ENCODE assay signal across 1 cellular context in genomic region chr19:13051581-13052165, GRCh38.
TF ChIP-seq lines count a peak whose summit lies in the region.

No MANE protein-coding gene starts in this region.

TF ChIP-seq in K562, 482 proteins besides CTCF, POLR2A, EP300 and RAD21 (continued from another document and continues in another):
- TF ChIP-seq, protein P1, sequence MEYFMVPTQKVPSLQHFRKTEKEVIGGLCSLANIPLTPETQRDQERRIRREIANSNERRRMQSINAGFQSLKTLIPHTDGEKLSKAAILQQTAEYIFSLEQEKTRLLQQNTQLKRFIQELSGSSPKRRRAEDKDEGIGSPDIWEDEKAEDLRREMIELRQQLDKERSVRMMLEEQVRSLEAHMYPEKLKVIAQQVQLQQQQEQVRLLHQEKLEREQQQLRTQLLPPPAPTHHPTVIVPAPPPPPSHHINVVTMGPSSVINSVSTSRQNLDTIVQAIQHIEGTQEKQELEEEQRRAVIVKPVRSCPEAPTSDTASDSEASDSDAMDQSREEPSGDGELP (CRISPR knock-in tag; IDR thresholded peaks at IDR 0.05; ENCODE audit: borderline replicate concordance) = peak; percentile 84
- TF ChIP-seq RERE (CRISPR knock-in tag; IDR thresholded peaks at IDR 0.05; ENCODE audit: borderline replicate concordance) (no peak), ZNF668 (CRISPR knock-in tag; IDR thresholded peaks at IDR 0.05) (no peak), SIX5 (IDR thresholded peaks at IDR 0.05; ENCODE audit: borderline replicate concordance in 1 of 2, insufficient read depth in 1 of 2, low read depth in 1 of 2, low read length in 2 of 2) (no peak), SLC30A9 (CRISPR knock-in tag; IDR thresholded peaks at IDR 0.05) (no peak), CBX3 (IDR thresholded peaks at IDR 0.05; ENCODE audit: borderline replicate concordance in 1 of 2, low read length in 2 of 2) (no peak), SNRNP70 (optimal IDR thresholded peaks at IDR 0.05; ENCODE audit: low read depth, low read length) (no peak), FUS (optimal IDR thresholded peaks at IDR 0.05; ENCODE audit: low read depth, low read length) (no peak), GABPA (tag; conservative IDR thresholded peaks at IDR 0.05; ENCODE audit: low read depth) (no peak), GTF2A2 (tag; IDR thresholded peaks at IDR 0.05) (no peak), ZNF253 (CRISPR knock-in tag; conservative IDR thresholded peaks at IDR 0.05) (no peak), TRIM24 (IDR thresholded peaks at IDR 0.05) (peak in 1 of 2 experiments; percentile 32; a peak in 1 of 4 replicates), HDAC1 (IDR thresholded peaks at IDR 0.05) (peak in 1 of 2 experiments; percentile 98; a peak in 2 of 4 replicates), PHTF2 (CRISPR knock-in tag; IDR thresholded peaks at IDR 0.05) (no peak), NFE2 (IDR thresholded peaks at IDR 0.05; ENCODE audit: low read depth) (no peak), MTA3 (IDR thresholded peaks at IDR 0.05; ENCODE audit: borderline replicate concordance) (peak; percentile 70; the same call in 1 of the 2 replicates), SMAD4 (CRISPR knock-in tag; conservative IDR thresholded peaks at IDR 0.05) (peak; percentile 89), MYC (IDR thresholded peaks at IDR 0.05; ENCODE audit: low read depth, low read length) (peak; percentile 88), MYC (CRISPR knock-in tag; IDR thresholded peaks at IDR 0.05; ENCODE audit: borderline replicate concordance, low read depth) (no peak), GATAD2A (IDR thresholded peaks at IDR 0.05) (no peak), NFIC (IDR thresholded peaks at IDR 0.05) (no peak), HDAC2 (IDR thresholded peaks at IDR 0.05) (peak; percentile 95), USF2 (CRISPR knock-in tag; IDR thresholded peaks at IDR 0.05) (peak; percentile 67), SPI1 (IDR thresholded peaks at IDR 0.05; ENCODE audit: borderline replicate concordance, low read depth, low read length) (no peak)
- TF ChIP-seq, protein P2, sequence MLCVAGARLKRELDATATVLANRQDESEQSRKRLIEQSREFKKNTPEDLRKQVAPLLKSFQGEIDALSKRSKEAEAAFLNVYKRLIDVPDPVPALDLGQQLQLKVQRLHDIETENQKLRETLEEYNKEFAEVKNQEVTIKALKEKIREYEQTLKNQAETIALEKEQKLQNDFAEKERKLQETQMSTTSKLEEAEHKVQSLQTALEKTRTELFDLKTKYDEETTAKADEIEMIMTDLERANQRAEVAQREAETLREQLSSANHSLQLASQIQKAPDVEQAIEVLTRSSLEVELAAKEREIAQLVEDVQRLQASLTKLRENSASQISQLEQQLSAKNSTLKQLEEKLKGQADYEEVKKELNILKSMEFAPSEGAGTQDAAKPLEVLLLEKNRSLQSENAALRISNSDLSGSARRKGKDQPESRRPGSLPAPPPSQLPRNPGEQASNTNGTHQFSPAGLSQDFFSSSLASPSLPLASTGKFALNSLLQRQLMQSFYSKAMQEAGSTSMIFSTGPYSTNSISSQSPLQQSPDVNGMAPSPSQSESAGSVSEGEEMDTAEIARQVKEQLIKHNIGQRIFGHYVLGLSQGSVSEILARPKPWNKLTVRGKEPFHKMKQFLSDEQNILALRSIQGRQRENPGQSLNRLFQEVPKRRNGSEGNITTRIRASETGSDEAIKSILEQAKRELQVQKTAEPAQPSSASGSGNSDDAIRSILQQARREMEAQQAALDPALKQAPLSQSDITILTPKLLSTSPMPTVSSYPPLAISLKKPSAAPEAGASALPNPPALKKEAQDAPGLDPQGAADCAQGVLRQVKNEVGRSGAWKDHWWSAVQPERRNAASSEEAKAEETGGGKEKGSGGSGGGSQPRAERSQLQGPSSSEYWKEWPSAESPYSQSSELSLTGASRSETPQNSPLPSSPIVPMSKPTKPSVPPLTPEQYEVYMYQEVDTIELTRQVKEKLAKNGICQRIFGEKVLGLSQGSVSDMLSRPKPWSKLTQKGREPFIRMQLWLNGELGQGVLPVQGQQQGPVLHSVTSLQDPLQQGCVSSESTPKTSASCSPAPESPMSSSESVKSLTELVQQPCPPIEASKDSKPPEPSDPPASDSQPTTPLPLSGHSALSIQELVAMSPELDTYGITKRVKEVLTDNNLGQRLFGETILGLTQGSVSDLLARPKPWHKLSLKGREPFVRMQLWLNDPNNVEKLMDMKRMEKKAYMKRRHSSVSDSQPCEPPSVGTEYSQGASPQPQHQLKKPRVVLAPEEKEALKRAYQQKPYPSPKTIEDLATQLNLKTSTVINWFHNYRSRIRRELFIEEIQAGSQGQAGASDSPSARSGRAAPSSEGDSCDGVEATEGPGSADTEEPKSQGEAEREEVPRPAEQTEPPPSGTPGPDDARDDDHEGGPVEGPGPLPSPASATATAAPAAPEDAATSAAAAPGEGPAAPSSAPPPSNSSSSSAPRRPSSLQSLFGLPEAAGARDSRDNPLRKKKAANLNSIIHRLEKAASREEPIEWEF (CRISPR knock-in tag; IDR thresholded peaks at IDR 0.05) = no peak
- TF ChIP-seq, protein P3, sequence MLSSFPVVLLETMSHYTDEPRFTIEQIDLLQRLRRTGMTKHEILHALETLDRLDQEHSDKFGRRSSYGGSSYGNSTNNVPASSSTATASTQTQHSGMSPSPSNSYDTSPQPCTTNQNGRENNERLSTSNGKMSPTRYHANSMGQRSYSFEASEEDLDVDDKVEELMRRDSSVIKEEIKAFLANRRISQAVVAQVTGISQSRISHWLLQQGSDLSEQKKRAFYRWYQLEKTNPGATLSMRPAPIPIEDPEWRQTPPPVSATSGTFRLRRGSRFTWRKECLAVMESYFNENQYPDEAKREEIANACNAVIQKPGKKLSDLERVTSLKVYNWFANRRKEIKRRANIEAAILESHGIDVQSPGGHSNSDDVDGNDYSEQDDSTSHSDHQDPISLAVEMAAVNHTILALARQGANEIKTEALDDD (IDR thresholded peaks at IDR 0.05) = no peak
- TF ChIP-seq, protein P4, sequence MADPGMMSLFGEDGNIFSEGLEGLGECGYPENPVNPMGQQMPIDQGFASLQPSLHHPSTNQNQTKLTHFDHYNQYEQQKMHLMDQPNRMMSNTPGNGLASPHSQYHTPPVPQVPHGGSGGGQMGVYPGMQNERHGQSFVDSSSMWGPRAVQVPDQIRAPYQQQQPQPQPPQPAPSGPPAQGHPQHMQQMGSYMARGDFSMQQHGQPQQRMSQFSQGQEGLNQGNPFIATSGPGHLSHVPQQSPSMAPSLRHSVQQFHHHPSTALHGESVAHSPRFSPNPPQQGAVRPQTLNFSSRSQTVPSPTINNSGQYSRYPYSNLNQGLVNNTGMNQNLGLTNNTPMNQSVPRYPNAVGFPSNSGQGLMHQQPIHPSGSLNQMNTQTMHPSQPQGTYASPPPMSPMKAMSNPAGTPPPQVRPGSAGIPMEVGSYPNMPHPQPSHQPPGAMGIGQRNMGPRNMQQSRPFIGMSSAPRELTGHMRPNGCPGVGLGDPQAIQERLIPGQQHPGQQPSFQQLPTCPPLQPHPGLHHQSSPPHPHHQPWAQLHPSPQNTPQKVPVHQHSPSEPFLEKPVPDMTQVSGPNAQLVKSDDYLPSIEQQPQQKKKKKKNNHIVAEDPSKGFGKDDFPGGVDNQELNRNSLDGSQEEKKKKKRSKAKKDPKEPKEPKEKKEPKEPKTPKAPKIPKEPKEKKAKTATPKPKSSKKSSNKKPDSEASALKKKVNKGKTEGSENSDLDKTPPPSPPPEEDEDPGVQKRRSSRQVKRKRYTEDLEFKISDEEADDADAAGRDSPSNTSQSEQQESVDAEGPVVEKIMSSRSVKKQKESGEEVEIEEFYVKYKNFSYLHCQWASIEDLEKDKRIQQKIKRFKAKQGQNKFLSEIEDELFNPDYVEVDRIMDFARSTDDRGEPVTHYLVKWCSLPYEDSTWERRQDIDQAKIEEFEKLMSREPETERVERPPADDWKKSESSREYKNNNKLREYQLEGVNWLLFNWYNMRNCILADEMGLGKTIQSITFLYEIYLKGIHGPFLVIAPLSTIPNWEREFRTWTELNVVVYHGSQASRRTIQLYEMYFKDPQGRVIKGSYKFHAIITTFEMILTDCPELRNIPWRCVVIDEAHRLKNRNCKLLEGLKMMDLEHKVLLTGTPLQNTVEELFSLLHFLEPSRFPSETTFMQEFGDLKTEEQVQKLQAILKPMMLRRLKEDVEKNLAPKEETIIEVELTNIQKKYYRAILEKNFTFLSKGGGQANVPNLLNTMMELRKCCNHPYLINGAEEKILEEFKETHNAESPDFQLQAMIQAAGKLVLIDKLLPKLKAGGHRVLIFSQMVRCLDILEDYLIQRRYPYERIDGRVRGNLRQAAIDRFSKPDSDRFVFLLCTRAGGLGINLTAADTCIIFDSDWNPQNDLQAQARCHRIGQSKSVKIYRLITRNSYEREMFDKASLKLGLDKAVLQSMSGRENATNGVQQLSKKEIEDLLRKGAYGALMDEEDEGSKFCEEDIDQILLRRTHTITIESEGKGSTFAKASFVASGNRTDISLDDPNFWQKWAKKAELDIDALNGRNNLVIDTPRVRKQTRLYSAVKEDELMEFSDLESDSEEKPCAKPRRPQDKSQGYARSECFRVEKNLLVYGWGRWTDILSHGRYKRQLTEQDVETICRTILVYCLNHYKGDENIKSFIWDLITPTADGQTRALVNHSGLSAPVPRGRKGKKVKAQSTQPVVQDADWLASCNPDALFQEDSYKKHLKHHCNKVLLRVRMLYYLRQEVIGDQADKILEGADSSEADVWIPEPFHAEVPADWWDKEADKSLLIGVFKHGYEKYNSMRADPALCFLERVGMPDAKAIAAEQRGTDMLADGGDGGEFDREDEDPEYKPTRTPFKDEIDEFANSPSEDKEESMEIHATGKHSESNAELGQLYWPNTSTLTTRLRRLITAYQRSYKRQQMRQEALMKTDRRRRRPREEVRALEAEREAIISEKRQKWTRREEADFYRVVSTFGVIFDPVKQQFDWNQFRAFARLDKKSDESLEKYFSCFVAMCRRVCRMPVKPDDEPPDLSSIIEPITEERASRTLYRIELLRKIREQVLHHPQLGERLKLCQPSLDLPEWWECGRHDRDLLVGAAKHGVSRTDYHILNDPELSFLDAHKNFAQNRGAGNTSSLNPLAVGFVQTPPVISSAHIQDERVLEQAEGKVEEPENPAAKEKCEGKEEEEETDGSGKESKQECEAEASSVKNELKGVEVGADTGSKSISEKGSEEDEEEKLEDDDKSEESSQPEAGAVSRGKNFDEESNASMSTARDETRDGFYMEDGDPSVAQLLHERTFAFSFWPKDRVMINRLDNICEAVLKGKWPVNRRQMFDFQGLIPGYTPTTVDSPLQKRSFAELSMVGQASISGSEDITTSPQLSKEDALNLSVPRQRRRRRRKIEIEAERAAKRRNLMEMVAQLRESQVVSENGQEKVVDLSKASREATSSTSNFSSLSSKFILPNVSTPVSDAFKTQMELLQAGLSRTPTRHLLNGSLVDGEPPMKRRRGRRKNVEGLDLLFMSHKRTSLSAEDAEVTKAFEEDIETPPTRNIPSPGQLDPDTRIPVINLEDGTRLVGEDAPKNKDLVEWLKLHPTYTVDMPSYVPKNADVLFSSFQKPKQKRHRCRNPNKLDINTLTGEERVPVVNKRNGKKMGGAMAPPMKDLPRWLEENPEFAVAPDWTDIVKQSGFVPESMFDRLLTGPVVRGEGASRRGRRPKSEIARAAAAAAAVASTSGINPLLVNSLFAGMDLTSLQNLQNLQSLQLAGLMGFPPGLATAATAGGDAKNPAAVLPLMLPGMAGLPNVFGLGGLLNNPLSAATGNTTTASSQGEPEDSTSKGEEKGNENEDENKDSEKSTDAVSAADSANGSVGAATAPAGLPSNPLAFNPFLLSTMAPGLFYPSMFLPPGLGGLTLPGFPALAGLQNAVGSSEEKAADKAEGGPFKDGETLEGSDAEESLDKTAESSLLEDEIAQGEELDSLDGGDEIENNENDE (IDR thresholded peaks at IDR 0.05; ENCODE audit: low read depth, low read length) = no peak
